In genomic region chr6:145814035-145814500, GRCh38 we compare ENCODE assay signal across 8 cellular contexts. TPM values are rescaled to one million over a fixed set of nuclear protein-coding genes. Genes with fewer than 3 reads are reported as not detected.
A peak's percentile ranks its signal among the peaks of the same experiment; 100 is the strongest.
DNase-seq lines count a peak whose midpoint lies in the region; ATAC-seq and TF ChIP-seq lines count a peak whose summit lies in the region.

No MANE protein-coding gene starts in this region.

- ATAC-seq in GM18508 (IDR thresholded peaks at IDR 0.05; ENCODE audit: insufficient read depth, unreplicated experiment) (peak; percentile 4), HG02973 (IDR thresholded peaks at IDR 0.05; ENCODE audit: unreplicated experiment) (peak; percentile 22)

- H3K27ac Mint-ChIP-seq in activated T-helper 2 cell treated with anti-CD3 and anti-CD28 coated beads, Interferon-gamma antibody, Interleukin-2, Interleukin-4, amounts not matched to agents 10 μg/mL and 5 μg/mL and 100 μg/mL, durations not matched to agents 14 hours and 24 hours and 36 hours, result peak overlapping the region; percentile 29

- TF ChIP-seq CTCF in AG09309 (IDR thresholded peaks at IDR 0.05; ENCODE audit: control insufficient read depth, insufficient read depth, low read depth, low read length, missing control alignments), result no peak

- peaks cover 44% of the 10 kb centered on the region for H3K4me1 Mint-ChIP-seq in activated T-helper 2 cell treated with anti-CD3 and anti-CD28 coated beads, Interferon-gamma antibody, Interleukin-2, Interleukin-4, amounts not matched to agents 10 μg/mL and 5 μg/mL and 100 μg/mL, durations not matched to agents 14 hours and 24 hours and 36 hours (ENCODE audit: low read depth)

- peak overlapping the region; percentile 76 for H3K4me3 ChIP-seq in AG09309 (ENCODE audit: control insufficient read depth, low read depth, low read length)

- no peaks in the 10 kb centered on the region for H3K9me3 Mint-ChIP-seq in activated T-helper 2 cell treated with anti-CD3 and anti-CD28 coated beads, Interferon-gamma antibody, Interleukin-2, Interleukin-4, amounts not matched to agents 10 μg/mL and 5 μg/mL and 100 μg/mL, durations not matched to agents 14 hours and 24 hours and 36 hours

- DNase-seq in AG09309 (ENCODE audit: low read depth) (peak; percentile 3), NCI-H460 (ENCODE audit: extremely low read depth, low read depth) (peak; percentile 38), glomerular visceral epithelial cell (ENCODE audit: extremely low spot score) (peak; percentile 43), occipital lobe (lab: John Stamatoyannopoulos, UW) (peak; percentile 43), NCI-H510A (lab: John Stamatoyannopoulos, UW) (no peak)
- DNase-seq in activated T-helper 2 cell treated with anti-CD3 and anti-CD28 coated beads, Interferon-gamma antibody, Interleukin-2, Interleukin-4, amounts not matched to agents 10 μg/mL and 5 μg/mL and 100 μg/mL, durations not matched to agents 14 hours and 24 hours and 36 hours (ENCODE audit: low spot score), result no peak

- H3K36me3 Mint-ChIP-seq in activated T-helper 2 cell treated with anti-CD3 and anti-CD28 coated beads, Interferon-gamma antibody, Interleukin-2, Interleukin-4, amounts not matched to agents 10 μg/mL and 5 μg/mL and 100 μg/mL, durations not matched to agents 14 hours and 24 hours and 36 hours (ENCODE audit: low read depth), result peaks cover 7% of the 10 kb centered on the region

- H3K4me3 Mint-ChIP-seq in activated T-helper 2 cell treated with anti-CD3 and anti-CD28 coated beads, Interferon-gamma antibody, Interleukin-2, Interleukin-4, amounts not matched to agents 10 μg/mL and 5 μg/mL and 100 μg/mL, durations not matched to agents 14 hours and 24 hours and 36 hours (ENCODE audit: low read depth), result peak overlapping the region; percentile 85

- H3K27me3 Mint-ChIP-seq in activated T-helper 2 cell treated with anti-CD3 and anti-CD28 coated beads, Interferon-gamma antibody, Interleukin-2, Interleukin-4, amounts not matched to agents 10 μg/mL and 5 μg/mL and 100 μg/mL, durations not matched to agents 14 hours and 24 hours and 36 hours (ENCODE audit: low read depth), result no peaks in the 10 kb centered on the region

- intact Hi-C loops in activated T-helper 2 cell treated with anti-CD3 and anti-CD28 coated beads, Interferon-gamma antibody, Interleukin-2, Interleukin-4, amounts not matched to agents 10 μg/mL and 5 μg/mL and 100 μg/mL, durations not matched to agents 14 hours and 24 hours and 36 hours (cut with micrococcal nuclease), result loop anchor here (1.0 to 10.0 kb wide), 4 partner anchors 22 to 971 kb away; partner anchors contain the start of gene SHPRH

RNA-seq across cellular contexts. Expression of gene FBXO30, which starts 0.5 kb away (rescaled TPM):
- 10.4 and 13.7 TPM in 2 replicates for total RNA-seq in NCI-H460 (2014; rRNA removed; shearing (Covaris generic))
- 7.8 and 12.0 TPM in 2 replicates for polyA plus RNA-seq in NCI-H460 (2014; cell fraction: nucleus; rRNA removed)
- total RNA-seq in activated T-helper 2 cell treated with anti-CD3 and anti-CD28 coated beads, Interferon-gamma antibody, Interleukin-2, Interleukin-4, amounts not matched to agents 10 μg/mL and 5 μg/mL and 100 μg/mL, durations not matched to agents 14 hours and 24 hours and 36 hours, result 6.4 and 6.8 TPM in 2 replicates
- total RNA-seq in occipital lobe, result 93.1 TPM

Comparison
In these comparisons a context has a peak if more than half of its experiments do, and no peak if none do; other contexts are left out.
1. DNase-seq: peak in AG09309 (single experiment), NCI-H460 (single experiment), glomerular visceral epithelial cell (single experiment) and occipital lobe (single experiment); none in activated T-helper 2 cell treated with anti-CD3 and anti-CD28 coated beads, Interferon-gamma antibody, Interleukin-2, Interleukin-4, amounts not matched to agents 10 μg/mL and 5 μg/mL and 100 μg/mL, durations not matched to agents 14 hours and 24 hours and 36 hours (single experiment) and NCI-H510A (single experiment).